Comparison of ENCODE assay signal across 13 cellular contexts in the genomic region with DNA sequence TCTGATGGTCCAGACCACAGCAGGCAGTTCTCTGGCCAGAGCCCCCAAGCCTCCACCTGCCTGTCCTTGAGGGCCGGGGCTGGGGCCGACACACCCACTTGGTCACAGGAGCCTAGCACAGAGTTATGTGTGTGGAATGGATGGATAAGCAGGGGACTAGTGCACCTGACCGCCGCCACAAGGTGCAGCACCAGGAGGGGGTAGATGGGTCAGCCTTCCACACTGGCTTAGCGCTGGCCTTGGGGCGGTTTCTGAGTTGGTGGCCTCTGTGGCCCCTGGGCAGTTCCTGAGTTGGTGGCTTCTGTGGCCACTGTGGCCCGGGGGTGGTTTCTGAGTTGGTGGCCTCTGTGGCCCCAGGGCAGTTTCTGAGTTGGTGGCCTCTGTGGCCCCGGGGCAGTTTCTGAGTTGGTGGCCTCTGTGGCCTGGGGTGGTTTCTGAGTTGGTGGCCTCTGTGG.
DNase-seq lines count a peak whose midpoint lies in the region; ATAC-seq and TF ChIP-seq lines count a peak whose summit lies in the region.
"Had no signal": no experiment of that assay in that cellular context is flagged by ENCODE, and none has a peak within 500 bp of the region (broad histone marks: within the 10 kb centered on the region; RNA-seq: fewer than 3 reads in every experiment).

No MANE protein-coding gene starts in this region.

- TF ChIP-seq CTCF in natural killer cell (IDR thresholded peaks at IDR 0.05) (no peak), neural progenitor cell (IDR thresholded peaks at IDR 0.05) (no peak)

- H3K27ac ChIP-seq in neural progenitor cell = no peak overlapping the region
- H3K27ac ChIP-seq: BLaER1 treated with 17β-estradiol and CSF1 and Interleukin-3, amounts not matched to agents 10 nM and 100 nM; GM23248 had no signal

- H3K9me3 Mint-ChIP-seq in natural killer cell treated with Interleukin-12 subunit alpha and Interleukin-12 subunit beta and Interleukin-15 and Interleukin-18, amount 100 ng/mL, for 72 hours = no peaks in the 10 kb centered on the region
- H3K9me3 Mint-ChIP-seq in natural killer cell (no peaks in the 10 kb centered on the region), immature natural killer cell (no peaks in the 10 kb centered on the region), neural progenitor cell (no peaks in the 10 kb centered on the region)
- H3K9me3 Mint-ChIP-seq: H9 had no signal

- H3K27ac Mint-ChIP-seq in natural killer cell treated with Interleukin-12 subunit alpha and Interleukin-12 subunit beta and Interleukin-15 and Interleukin-18, amount 100 ng/mL, for 72 hours = no peak overlapping the region
- H3K27ac Mint-ChIP-seq in natural killer cell (peak overlapping the region in 1 of 2 donors; percentile 74), immature natural killer cell (peak overlapping the region; percentile 36 to 97 (median 84)), neural progenitor cell (peak overlapping the region; percentile 60)
- H3K27ac Mint-ChIP-seq: H9 had no signal

- no peaks in the 10 kb centered on the region for H3K27me3 ChIP-seq in neural progenitor cell
- H3K27me3 ChIP-seq: BLaER1 treated with 17β-estradiol and CSF1 and Interleukin-3, amounts not matched to agents 10 nM and 100 nM had no signal

- intact Hi-C loops in natural killer cell (cut with micrococcal nuclease) = no loop called here

- no peaks in the 10 kb centered on the region for H3K79me2 ChIP-seq in neural progenitor cell (ENCODE audit: low read depth)

- no peak overlapping the region for H3K4me3 ChIP-seq in neural progenitor cell
- H3K4me3 ChIP-seq: BLaER1 treated with 17β-estradiol and CSF1 and Interleukin-3, amounts not matched to agents 10 nM and 100 nM; GM23248 had no signal

- no peak overlapping the region for H3K4me2 ChIP-seq in neural progenitor cell
- H3K4me2 ChIP-seq: BLaER1 treated with 17β-estradiol and CSF1 and Interleukin-3, amounts not matched to agents 10 nM and 100 nM had no signal

- no peak overlapping the region for H3K4me3 Mint-ChIP-seq in natural killer cell treated with Interleukin-12 subunit alpha and Interleukin-12 subunit beta and Interleukin-15 and Interleukin-18, amount 100 ng/mL, for 72 hours
- H3K4me3 Mint-ChIP-seq in natural killer cell = no peak overlapping the region
- H3K4me3 Mint-ChIP-seq in immature natural killer cell = no peak overlapping the region
- no peak overlapping the region for H3K4me3 Mint-ChIP-seq in neural progenitor cell
- H3K4me3 Mint-ChIP-seq: H9 had no signal

- no peaks in the 10 kb centered on the region for H3K4me1 ChIP-seq in neural progenitor cell

- no peaks in the 10 kb centered on the region for H3K27me3 Mint-ChIP-seq in natural killer cell treated with Interleukin-12 subunit alpha and Interleukin-12 subunit beta and Interleukin-15 and Interleukin-18, amount 100 ng/mL, for 72 hours
- H3K27me3 Mint-ChIP-seq in natural killer cell (ENCODE audit: low read depth in 2 of 2) (no peaks in the 10 kb centered on the region), immature natural killer cell (ENCODE audit: low read depth in 3 of 3) (peaks cover 6 to 9% (median 8%) of the 10 kb centered on the region in 3 donors), neural progenitor cell (ENCODE audit: insufficient read depth, low read depth) (peaks cover 3% of the 10 kb centered on the region)
- H3K27me3 Mint-ChIP-seq: CD4-positive, CD25-positive, alpha-beta regulatory T cell had no signal

- peak; percentile 15 for DNase-seq in natural killer cell treated with Interleukin-12 subunit alpha and Interleukin-12 subunit beta and Interleukin-15 and Interleukin-18, amount 100 ng/mL, for 72 hours (ENCODE audit: low spot score)
- no peak for DNase-seq in natural killer cell
- no peak for DNase-seq in immature natural killer cell
- DNase-seq in neural progenitor cell (ENCODE audit: low spot score) = no peak
- DNase-seq in NCI-H2196 treated with DMSO at 0.1 percent for 48 hours (lab: John Stamatoyannopoulos, UW; ENCODE audit: unreplicated experiment) = no peak
- DNase-seq in SKM-1 (lab: John Stamatoyannopoulos, UW; ENCODE audit: unreplicated experiment) = no peak
- no peak for DNase-seq in AML-193 (lab: John Stamatoyannopoulos, UW)
- DNase-seq: 8988T; CD4-positive, CD25-positive, alpha-beta regulatory T cell; GM23248; H9 had no signal

- no peaks in the 10 kb centered on the region for H4K20me1 ChIP-seq in neural progenitor cell (ENCODE audit: low read depth)
- H4K20me1 ChIP-seq: BLaER1 treated with 17β-estradiol and CSF1 and Interleukin-3, amounts not matched to agents 10 nM and 100 nM had no signal

- H3F3A ChIP-seq in neural progenitor cell (ENCODE audit: low read depth) = no peaks in the 10 kb centered on the region

- no peaks in the 10 kb centered on the region for H3K36me3 ChIP-seq in neural progenitor cell
- H3K36me3 ChIP-seq: BLaER1 treated with 17β-estradiol and CSF1 and Interleukin-3, amounts not matched to agents 10 nM and 100 nM had no signal

- no peak overlapping the region for H2AFZ ChIP-seq in neural progenitor cell (replicated peaks)
- H2AFZ ChIP-seq: GM23248 had no signal

- peaks cover 14 to 16% of the 10 kb centered on the region in 2 donors for H3K4me1 Mint-ChIP-seq in natural killer cell treated with Interleukin-12 subunit alpha and Interleukin-12 subunit beta and Interleukin-15 and Interleukin-18, amount 100 ng/mL, for 72 hours (ENCODE audit: low read depth in 2 of 2)
- H3K4me1 Mint-ChIP-seq in natural killer cell (peaks cover 11% of the 10 kb centered on the region in 2 donors), immature natural killer cell (peaks cover 11 to 19% of the 10 kb centered on the region in 2 donors), neural progenitor cell (peaks cover 27% of the 10 kb centered on the region)
- H3K4me1 Mint-ChIP-seq: CD4-positive, CD25-positive, alpha-beta regulatory T cell had no signal

- no peaks in the 10 kb centered on the region for H3K36me3 Mint-ChIP-seq in natural killer cell treated with Interleukin-12 subunit alpha and Interleukin-12 subunit beta and Interleukin-15 and Interleukin-18, amount 100 ng/mL, for 72 hours
- H3K36me3 Mint-ChIP-seq in natural killer cell = no peaks in the 10 kb centered on the region
- H3K36me3 Mint-ChIP-seq in immature natural killer cell = no peaks in the 10 kb centered on the region
- peaks cover 1% of the 10 kb centered on the region for H3K36me3 Mint-ChIP-seq in neural progenitor cell
- H3K36me3 Mint-ChIP-seq: CD4-positive, CD25-positive, alpha-beta regulatory T cell had no signal

- no peak for ATAC-seq in natural killer cell treated with Interleukin-12 subunit alpha and Interleukin-12 subunit beta and Interleukin-15 and Interleukin-18, amount 100 ng/mL, for 72 hours
- ATAC-seq in natural killer cell = no peak
- no peak for ATAC-seq in HG02798 (IDR thresholded peaks at IDR 0.05; ENCODE audit: poor library complexity, unreplicated experiment)

- H3K9ac ChIP-seq in neural progenitor cell = no peak overlapping the region
- H3K9ac ChIP-seq: BLaER1 treated with 17β-estradiol and CSF1 and Interleukin-3, amounts not matched to agents 10 nM and 100 nM; GM23248 had no signal

- no peaks in the 10 kb centered on the region for H3K9me3 ChIP-seq in neural progenitor cell (ENCODE audit: low read depth)
- H3K9me3 ChIP-seq: BLaER1 treated with 17β-estradiol and CSF1 and Interleukin-3, amounts not matched to agents 10 nM and 100 nM had no signal

Comparison
In these comparisons a context has a peak if more than half of its experiments do, and no peak if none do; other contexts are left out.
1. H3K27ac Mint-ChIP-seq: peak in immature natural killer cell (6 of 6) and neural progenitor cell (single experiment); none in natural killer cell treated with Interleukin-12 subunit alpha and Interleukin-12 subunit beta and Interleukin-15 and Interleukin-18, amount 100 ng/mL, for 72 hours (0 of 2).